In the genomic region with DNA sequence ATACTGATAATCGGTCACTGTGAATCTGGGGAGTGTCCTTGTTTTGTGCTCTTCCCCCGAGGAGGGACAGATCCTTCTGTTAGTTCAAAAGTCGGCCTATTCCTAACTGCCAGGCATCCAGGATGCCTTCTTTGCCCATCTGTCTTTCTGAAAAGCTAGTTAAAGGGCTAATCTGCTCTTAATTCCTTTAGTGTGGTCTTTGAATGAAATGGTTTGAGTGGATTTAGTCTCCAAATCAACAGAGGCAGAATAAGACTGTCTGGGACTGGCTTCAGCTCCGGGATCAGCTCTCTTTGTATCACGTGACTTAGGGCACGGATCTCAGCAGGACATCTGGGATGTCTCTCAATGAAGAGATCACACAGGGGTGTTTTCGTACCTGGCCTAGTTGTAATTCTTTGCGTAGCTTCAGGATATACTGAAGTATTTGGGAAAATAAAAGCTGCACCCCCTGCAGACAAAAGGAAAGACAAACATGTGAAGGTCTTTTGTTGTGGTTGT, we compare ENCODE assay signal across 24 cellular contexts.
"Had no signal": no experiment of that assay in that cellular context is flagged by ENCODE, and none has a peak within 500 bp of the region (broad histone marks: within the 10 kb centered on the region; RNA-seq: fewer than 3 reads in every experiment).

No MANE protein-coding gene starts in this region.

- ATAC-seq: activated CD4-positive, CD25-positive, alpha-beta regulatory T cell treated with anti-CD3 and anti-CD28 coated beads, Interleukin-2, amount 50 U/mL, for 24 hours; activated CD8-positive, alpha-beta memory T cell treated with anti-CD3 and anti-CD28 coated beads, Interleukin-2, amount 10 ng/mL, durations not matched to agents 7 days and 5 days; activated CD8-positive, alpha-beta T cell treated with anti-CD3 and anti-CD28 coated beads for 36 hours; heart right ventricle; left cardiac atrium; T-helper 17 cell had no signal

- H3K9me3 ChIP-seq: ascending aorta, heart right ventricle, spleen, upper lobe of left lung had no signal

- H3K36me3 Mint-ChIP-seq: activated CD8-positive, alpha-beta memory T cell treated with anti-CD3 and anti-CD28 coated beads, Interleukin-2, amount 10 ng/mL, durations not matched to agents 7 days and 5 days; activated naive CD4-positive, alpha-beta T cell treated with anti-CD3 and anti-CD28 coated beads, Interleukin-2, amount 50 U/mL, for 24 hours; memory B cell had no signal

- H3K4me3 Mint-ChIP-seq: activated CD4-positive, alpha-beta T cell treated with anti-CD3 and anti-CD28 coated beads, Interleukin-2, amount 10 ng/mL, durations not matched to agents 7 days and 5 days; activated CD8-positive, alpha-beta memory T cell treated with anti-CD3 and anti-CD28 coated beads, Interleukin-2, amount 10 ng/mL, durations not matched to agents 7 days and 5 days; activated CD8-positive, alpha-beta T cell treated with anti-CD3 and anti-CD28 coated beads for 36 hours; activated naive CD4-positive, alpha-beta T cell treated with anti-CD3 and anti-CD28 coated beads, Interleukin-2, amount 50 U/mL, for 24 hours; activated T-helper 1 cell treated with anti-CD3 and anti-CD28 coated beads, Interleukin-12 subunit alpha, Interleukin-12 subunit beta, Interleukin-2, Interleukin-4 antibody, amounts not matched to agents 30 ng/mL and 10 ng/mL and 1 ng/mL, durations not matched to agents 14 hours and 24 hours and 36 hours; memory B cell; nephron progenitor cell; T-helper 17 cell had no signal

- DNase-seq: activated CD4-positive, alpha-beta T cell treated with anti-CD3 and anti-CD28 coated beads, Interleukin-2, amount 10 ng/mL, durations not matched to agents 7 days and 5 days; activated CD8-positive, alpha-beta memory T cell treated with anti-CD3 and anti-CD28 coated beads, Interleukin-2, amount 10 ng/mL, durations not matched to agents 7 days and 5 days; activated CD8-positive, alpha-beta T cell treated with anti-CD3 and anti-CD28 coated beads for 36 hours; activated gamma-delta T cell; brain microvascular endothelial cell; central memory CD4-positive, alpha-beta T cell; dermis blood vessel endothelial cell; effector CD8-positive, alpha-beta T cell; erythroblast; foreskin fibroblast; heart right ventricle; islet precursor cell; left cardiac atrium; nephron progenitor cell; spleen; stimulated activated CD4-positive, alpha-beta T cell treated with anti-CD3 and anti-CD28 coated beads, Interleukin-4, amount 100 ng/mL, for 24 hours; stimulated activated naive CD4-positive, alpha-beta T cell treated with Interleukin-2 at 50 U/mL for 16 hours; T-helper 17 cell; upper lobe of left lung had no signal

- H3K4me1 Mint-ChIP-seq: activated CD4-positive, alpha-beta T cell treated with anti-CD3 and anti-CD28 coated beads, Interleukin-2, amount 10 ng/mL, durations not matched to agents 7 days and 5 days; activated CD8-positive, alpha-beta memory T cell treated with anti-CD3 and anti-CD28 coated beads, Interleukin-2, amount 10 ng/mL, durations not matched to agents 7 days and 5 days; activated naive CD4-positive, alpha-beta T cell treated with anti-CD3 and anti-CD28 coated beads, Interleukin-2, amount 50 U/mL, for 24 hours; memory B cell; T-helper 17 cell had no signal

- H3K27ac Mint-ChIP-seq: activated CD4-positive, alpha-beta T cell treated with anti-CD3 and anti-CD28 coated beads, Interleukin-2, amount 10 ng/mL, durations not matched to agents 7 days and 5 days; activated CD8-positive, alpha-beta memory T cell treated with anti-CD3 and anti-CD28 coated beads, Interleukin-2, amount 10 ng/mL, durations not matched to agents 7 days and 5 days; activated CD8-positive, alpha-beta T cell treated with anti-CD3 and anti-CD28 coated beads for 36 hours; activated naive CD4-positive, alpha-beta T cell treated with anti-CD3 and anti-CD28 coated beads, Interleukin-2, amount 50 U/mL, for 24 hours; activated T-helper 1 cell treated with anti-CD3 and anti-CD28 coated beads, Interleukin-12 subunit alpha, Interleukin-12 subunit beta, Interleukin-2, Interleukin-4 antibody, amounts not matched to agents 30 ng/mL and 10 ng/mL and 1 ng/mL, durations not matched to agents 14 hours and 24 hours and 36 hours; memory B cell; nephron progenitor cell; T-helper 17 cell had no signal

- H3K4me3 ChIP-seq: ascending aorta, heart right ventricle, spleen, upper lobe of left lung had no signal

- H3K4me1 ChIP-seq: ascending aorta had no signal

- H3K9me3 Mint-ChIP-seq: activated CD4-positive, alpha-beta T cell treated with anti-CD3 and anti-CD28 coated beads, Interleukin-2, amount 10 ng/mL, durations not matched to agents 7 days and 5 days; activated CD8-positive, alpha-beta T cell treated with anti-CD3 and anti-CD28 coated beads for 36 hours; activated naive CD4-positive, alpha-beta T cell treated with anti-CD3 and anti-CD28 coated beads, Interleukin-2, amount 50 U/mL, for 24 hours; activated T-helper 1 cell treated with anti-CD3 and anti-CD28 coated beads, Interleukin-12 subunit alpha, Interleukin-12 subunit beta, Interleukin-2, Interleukin-4 antibody, amounts not matched to agents 30 ng/mL and 10 ng/mL and 1 ng/mL, durations not matched to agents 14 hours and 24 hours and 36 hours; nephron progenitor cell had no signal

- H3K27me3 ChIP-seq: ascending aorta, brain microvascular endothelial cell, heart right ventricle, upper lobe of left lung had no signal

- H3K36me3 ChIP-seq: brain microvascular endothelial cell had no signal

- H3K27ac ChIP-seq: ascending aorta, brain microvascular endothelial cell, heart right ventricle, upper lobe of left lung had no signal
